Comparison of ENCODE assay signal across 9 cellular contexts in genomic region chr7:21941570-21942224, GRCh38. TPM values are rescaled to one million over a fixed set of nuclear protein-coding genes. Genes with fewer than 3 reads are reported as not detected.
DNase-seq lines count a peak whose midpoint lies in the region; ATAC-seq and TF ChIP-seq lines count a peak whose summit lies in the region.
"Had no signal": no experiment of that assay in that cellular context is flagged by ENCODE, and none has a peak within 500 bp of the region (broad histone marks: within the 10 kb centered on the region; RNA-seq: fewer than 3 reads in every experiment).

No MANE protein-coding gene starts in this region.

- DNase-seq in Calu3 (no peak), OCI-M1 (lab: John Stamatoyannopoulos, UW) (peak; percentile 2), SHP77 treated with DMSO at 0.1 percent for 48 hours (lab: John Stamatoyannopoulos, UW) (no peak), NCI-H1930 (lab: John Stamatoyannopoulos, UW) (no peak), coronary artery (ENCODE audit: low spot score) (no peak)
- DNase-seq in CD4-positive, alpha-beta memory T cell, result no peak

- no peaks in the 10 kb centered on the region for H3K27me3 ChIP-seq in iPS-20b (ENCODE audit: insufficient read depth, low read length)
- H3K27me3 ChIP-seq in CD4-positive, alpha-beta memory T cell (ENCODE audit: insufficient read depth, low read length), result no peaks in the 10 kb centered on the region

- peaks cover 41% of the 10 kb centered on the region for H3K4me1 ChIP-seq in iPS-20b (ENCODE audit: insufficient read depth, low read length)
- H3K4me1 ChIP-seq in CD4-positive, alpha-beta memory T cell (ENCODE audit: insufficient read depth, low read length), result peaks cover 15% of the 10 kb centered on the region

- CTCF ChIA-PET in Calu3 (lab: Charles Lee), result no interaction called here
- CTCF ChIA-PET in CD4-positive, alpha-beta memory T cell (lab: Charles Lee; ENCODE audit: partially characterized antibody), result no interaction called here

- TF ChIP-seq CTCF in Calu3 (IDR thresholded peaks at IDR 0.05; ENCODE audit: unreplicated experiment) (no peak), coronary artery (IDR thresholded peaks at IDR 0.05) (no peak)

- ATAC-seq in GM21786 (IDR thresholded peaks at IDR 0.05; ENCODE audit: unreplicated experiment), result peak; percentile 21

- peaks cover 33% of the 10 kb centered on the region for H3K4me1 Mint-ChIP-seq in Calu3 (ENCODE audit: low read depth, unreplicated experiment)
- peaks cover 4 to 31% (median 17%) of the 10 kb centered on the region in 4 donors for H3K4me1 Mint-ChIP-seq in CD4-positive, alpha-beta memory T cell

- H3K9ac ChIP-seq in iPS-20b (ENCODE audit: low read depth, low read length), result no peak overlapping the region; the same call in 1 of the 2 replicates

- no peak overlapping the region for H3K4me3 Mint-ChIP-seq in Calu3 (ENCODE audit: low read depth, unreplicated experiment)
- peak overlapping the region in 1 of 8 donors; percentile 18 for H3K4me3 Mint-ChIP-seq in CD4-positive, alpha-beta memory T cell

- H3K4me3 ChIP-seq in iPS-20b (ENCODE audit: low read length) (peak overlapping the region; percentile 40; the same call in 1 of the 2 replicates), coronary artery (no peak overlapping the region)
- no peak overlapping the region for H3K4me3 ChIP-seq in CD4-positive, alpha-beta memory T cell (ENCODE audit: low read length in 2 of 2)
- H3K4me3 ChIP-seq: thoracic aorta had no signal

- no peaks in the 10 kb centered on the region for H3K9me3 ChIP-seq in iPS-20b (ENCODE audit: insufficient read depth, low read depth, low read length)
- no peaks in the 10 kb centered on the region for H3K9me3 ChIP-seq in CD4-positive, alpha-beta memory T cell (ENCODE audit: control insufficient read depth in 1 of 2, low read length in 2 of 2)
- H3K9me3 ChIP-seq: thoracic aorta had no signal

- no TSS peak for BruUV-seq in Calu3 (replicated peaks; lab: Mats Ljungman, UMichigan)

- intact Hi-C loops in Calu3 (cut with micrococcal nuclease; ENCODE audit: unreplicated experiment), result no loop called here
- intact Hi-C loops in CD4-positive, alpha-beta memory T cell (cut with micrococcal nuclease), result no loop called here

- H3K27ac ChIP-seq in iPS-20b (ENCODE audit: low read length) (no peak overlapping the region), coronary artery (no peak overlapping the region)
- no peak overlapping the region for H3K27ac ChIP-seq in CD4-positive, alpha-beta memory T cell (ENCODE audit: low read depth, low read length)
- H3K27ac ChIP-seq: thoracic aorta had no signal

- H3K27ac Mint-ChIP-seq in Calu3 (ENCODE audit: unreplicated experiment), result peak overlapping the region; percentile 12
- H3K27ac Mint-ChIP-seq in CD4-positive, alpha-beta memory T cell, result no peak overlapping the region

- no peaks in the 10 kb centered on the region for H3K27me3 Mint-ChIP-seq in Calu3 (ENCODE audit: unreplicated experiment)
- no peaks in the 10 kb centered on the region for H3K27me3 Mint-ChIP-seq in CD4-positive, alpha-beta memory T cell

- peaks cover 2% of the 10 kb centered on the region for H3K9me3 Mint-ChIP-seq in Calu3 (ENCODE audit: low read depth, unreplicated experiment)
- H3K9me3 Mint-ChIP-seq in CD4-positive, alpha-beta memory T cell, result peaks cover 0 to 3% (median 0%) of the 10 kb centered on the region in 8 donors

- H3K36me3 Mint-ChIP-seq in Calu3 (ENCODE audit: insufficient read depth, unreplicated experiment), result peaks cover 22% of the 10 kb centered on the region
- H3K36me3 Mint-ChIP-seq in CD4-positive, alpha-beta memory T cell, result peaks cover 1 to 3% of the 10 kb centered on the region in 2 donors

- POLR2A ChIA-PET in CD4-positive, alpha-beta memory T cell (lab: Charles Lee; ENCODE audit: partially characterized antibody), result no interaction called here

- peaks cover 38% of the 10 kb centered on the region for H3K36me3 ChIP-seq in iPS-20b (ENCODE audit: insufficient read depth, low read depth, low read length)
- H3K36me3 ChIP-seq in CD4-positive, alpha-beta memory T cell (ENCODE audit: insufficient read depth, low read length), result no peaks in the 10 kb centered on the region
- H3K36me3 ChIP-seq: thoracic aorta had no signal

RNA-seq across cellular contexts. Expression of gene CDCA7L, which starts 4.0 kb away (rescaled TPM):
- 71.8 and 76.3 TPM in 2 replicates for total RNA-seq in Calu3 (2022)
- 10 to 100 TPM; 17.2 to 19.6 TPM for total RNA-seq in CD4-positive, alpha-beta memory T cell
- polyA plus RNA-seq in CD4-positive, alpha-beta memory T cell, result 10 to 100 TPM; 10.4 to 15.6 TPM
